In genomic region chr10:74991435-74991834, GRCh38 we compare ENCODE assay signal across 8 cellular contexts.
DNase-seq lines count a peak whose midpoint lies in the region; ATAC-seq and TF ChIP-seq lines count a peak whose summit lies in the region.

No MANE protein-coding gene starts in this region.

- TF ChIP-seq CTCF in DND-41 (IDR thresholded peaks at IDR 0.05; ENCODE audit: borderline replicate concordance, extremely low read depth, low read length, poor library complexity, severe bottlenecking) = peak; percentile 50

- H3K4me3 Mint-ChIP-seq in activated T-helper 17 cell treated with anti-CD3 and anti-CD28 coated beads, Interleukin-2, amount 50 U/mL, for 72 hours = no peak overlapping the region

- no peak overlapping the region for H2AFZ ChIP-seq in DND-41 (ENCODE audit: low read depth, low read length)

- H3K36me3 ChIP-seq in DND-41 (ENCODE audit: insufficient read depth, low read length) = peaks cover 28% of the 10 kb centered on the region; the same call in 1 of the 2 replicates

- no peak overlapping the region for H3K9ac ChIP-seq in DND-41 (ENCODE audit: low read depth, low read length)

- ATAC-seq in DND-41 (ENCODE audit: insufficient read depth, low read depth) (peak; percentile 75), GM21390 (IDR thresholded peaks at IDR 0.05; ENCODE audit: unreplicated experiment) (no peak), HG02759 (IDR thresholded peaks at IDR 0.05; ENCODE audit: unreplicated experiment) (no peak), GM19328 (IDR thresholded peaks at IDR 0.05; ENCODE audit: unreplicated experiment) (no peak)
- peak; percentile 46 for ATAC-seq in activated T-helper 17 cell treated with anti-CD3 and anti-CD28 coated beads, Interleukin-2, amount 50 U/mL, for 72 hours (replicated peaks)

- H3K27ac Mint-ChIP-seq in activated T-helper 17 cell treated with anti-CD3 and anti-CD28 coated beads, Interleukin-2, amount 50 U/mL, for 72 hours = no peak overlapping the region

- DNase-seq in DND-41 (no peak), HPDE6-E6E7 (ENCODE audit: extremely low spot score) (peak; percentile 43), myocyte (ENCODE audit: low read depth) (peak; percentile 24)
- no peak for DNase-seq in activated naive CD4-positive, alpha-beta T cell (lab: John Stamatoyannopoulos, UW)

- no peaks in the 10 kb centered on the region for H3K79me2 ChIP-seq in DND-41 (ENCODE audit: insufficient read depth, low read length)

- H3K4me2 ChIP-seq in DND-41 (ENCODE audit: insufficient read depth, low read length) = no peak overlapping the region

- no peaks in the 10 kb centered on the region for H3K9me3 Mint-ChIP-seq in activated T-helper 17 cell treated with anti-CD3 and anti-CD28 coated beads, Interleukin-2, amount 50 U/mL, for 72 hours

- no peak overlapping the region for H3K27ac ChIP-seq in DND-41 (ENCODE audit: low read length)

- H3K36me3 Mint-ChIP-seq in activated T-helper 17 cell treated with anti-CD3 and anti-CD28 coated beads, Interleukin-2, amount 50 U/mL, for 72 hours (ENCODE audit: low read depth) = peaks cover 70% of the 10 kb centered on the region

- H3K27me3 ChIP-seq in DND-41 (ENCODE audit: insufficient read depth, low read length, poor library complexity) = no peaks in the 10 kb centered on the region

- no peaks in the 10 kb centered on the region for H3K4me1 ChIP-seq in DND-41 (ENCODE audit: insufficient read depth, low read length)

- H3K27me3 Mint-ChIP-seq in activated T-helper 17 cell treated with anti-CD3 and anti-CD28 coated beads, Interleukin-2, amount 50 U/mL, for 72 hours = no peaks in the 10 kb centered on the region

- no peak overlapping the region for H3K4me3 ChIP-seq in DND-41 (ENCODE audit: low read depth in 1 of 2, low read length in 2 of 2)

- H4K20me1 ChIP-seq in DND-41 (ENCODE audit: insufficient read depth, low read length) = no peaks in the 10 kb centered on the region

- H3K4me1 Mint-ChIP-seq in activated T-helper 17 cell treated with anti-CD3 and anti-CD28 coated beads, Interleukin-2, amount 50 U/mL, for 72 hours = peaks cover 11% of the 10 kb centered on the region

- H3K9me3 ChIP-seq in DND-41 (ENCODE audit: insufficient read depth, low read length, severe bottlenecking) = no peaks in the 10 kb centered on the region

Comparison
In these comparisons a context has a peak if more than half of its experiments do, and no peak if none do; other contexts are left out.
1. ATAC-seq: peak in DND-41 (single experiment) and activated T-helper 17 cell treated with anti-CD3 and anti-CD28 coated beads, Interleukin-2, amount 50 U/mL, for 72 hours (single experiment); none in GM21390 (single experiment), HG02759 (single experiment) and GM19328 (single experiment).
2. DNase-seq: peak in HPDE6-E6E7 (single experiment) and myocyte (single experiment); none in DND-41 (single experiment) and activated naive CD4-positive, alpha-beta T cell (0 of 4).